Comparison of ENCODE assay signal across 7 cellular contexts in the genomic region with DNA sequence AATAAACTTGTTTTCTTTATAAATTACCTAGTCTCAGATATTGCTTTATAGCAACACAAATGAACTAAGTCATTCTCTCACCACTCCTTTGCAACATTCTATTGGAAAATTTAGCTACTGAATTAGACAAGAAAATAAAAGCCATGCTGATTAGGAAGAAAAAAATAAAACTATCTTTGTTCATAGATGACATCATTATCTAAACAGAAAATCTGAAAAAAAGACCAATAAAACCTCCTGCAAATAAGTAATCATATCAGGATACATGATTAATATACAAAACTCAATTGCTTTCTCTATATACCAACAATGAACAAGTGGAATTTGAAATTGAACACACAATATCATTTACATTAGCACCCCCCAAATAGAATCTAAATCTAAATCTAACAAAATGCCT.
"Had no signal": no experiment of that assay in that cellular context is flagged by ENCODE, and none has a peak within 500 bp of the region (broad histone marks: within the 10 kb centered on the region; RNA-seq: fewer than 3 reads in every experiment).

No MANE protein-coding gene starts in this region.

- H3K27ac ChIP-seq: HL-60, KMS-11 had no signal

- FAIRE-seq: HTR-8/SVneo, K562 had no signal

- DNase-seq: IMR-90, KBM-7, KG1 had no signal

- H3K4me3 ChIP-seq: K562 had no signal

- H3K4me2 ChIP-seq: KMS-11 had no signal

- H3K9ac ChIP-seq: KMS-11 had no signal

- ATAC-seq: K562 had no signal
